9 cellular contexts compared by ENCODE assay signal in the genomic region with DNA sequence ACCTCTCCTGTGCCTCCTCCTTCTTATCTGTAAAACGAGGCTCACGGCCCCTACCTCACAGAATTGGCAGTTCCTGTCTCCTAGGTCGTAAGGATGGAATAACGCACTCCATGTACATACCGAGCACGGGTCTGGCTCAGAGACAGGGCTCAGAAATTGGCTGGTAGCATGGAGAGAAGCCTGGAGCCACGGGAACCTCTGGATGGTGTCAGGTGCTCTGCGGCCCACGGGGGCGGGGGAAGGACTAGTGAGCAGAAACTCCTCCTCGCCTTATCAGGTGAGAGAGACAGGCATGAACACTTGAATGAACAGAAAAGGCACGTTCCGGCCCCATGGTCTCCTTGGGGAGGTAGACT. TPM values are rescaled to one million over a fixed set of nuclear protein-coding genes. Genes with fewer than 3 reads are reported as not detected.
DNase-seq lines count a peak whose midpoint lies in the region; ATAC-seq, FAIRE-seq and TF ChIP-seq lines count a peak whose summit lies in the region.
"Had no signal": no experiment of that assay in that cellular context is flagged by ENCODE, and none has a peak within 500 bp of the region (broad histone marks: within the 10 kb centered on the region; RNA-seq: fewer than 3 reads in every experiment).

No MANE protein-coding gene starts in this region.

- POLR2A ChIA-PET in HepG2 (lab: Yijun Ruan, JAX): interaction anchor here (0.7 to 2.6 kb wide), 9 partner anchors 41 to 358 kb away, joined by 4 to 13 read pairs (median 6); partner anchors contain the start of gene CPEB4

- peak overlapping the region in 1 of 2 donors; percentile 41 for H3K27ac ChIP-seq in breast epithelium
- H3K27ac ChIP-seq in HepG2 (ENCODE audit: extremely low read length, insufficient read depth, low read length): no peak overlapping the region
- no peak overlapping the region for H3K27ac ChIP-seq in tibial artery
- H3K27ac ChIP-seq: epithelial cell of prostate had no signal

- no peaks in the 10 kb centered on the region for H3K79me2 ChIP-seq in HepG2 (ENCODE audit: insufficient read depth, low read length)

- TF ChIP-seq RAD21 in HepG2 (CRISPR knock-in tag; IDR thresholded peaks at IDR 0.05): no peak

- intact Hi-C loops in breast epithelium (cut with DNase I; ENCODE audit: low total_unique reads) (no loop called here), HepG2 (cut with micrococcal nuclease; ENCODE audit: unreplicated experiment) (loop anchor here (1.0 kb wide), 4 partner anchors 82 to 354 kb away; no protein-coding TSS in a partner anchor), tibial artery (cut with DNase I; ENCODE audit: low total_unique reads) (loop anchor here (2.0 to 5.0 kb wide), 3 partner anchors 46 to 357 kb away; partner anchors contain the start of genes BOD1 and CPEB4)

- no peaks in the 10 kb centered on the region for H4K20me1 ChIP-seq in HepG2 (ENCODE audit: insufficient read depth, low read length)

- FAIRE-seq in HepG2 (lab: Jason Lieb, UNC): no peak

- TF ChIP-seq EP300 in HepG2 (IDR thresholded peaks at IDR 0.05; ENCODE audit: low read depth in 2 of 2, low read length in 2 of 2): no peak
- TF ChIP-seq EP300 in HepG2 (CRISPR knock-in tag; IDR thresholded peaks at IDR 0.05; ENCODE audit: borderline replicate concordance): no peak

- CTCF ChIA-PET in HepG2 (lab: Yijun Ruan, JAX; ENCODE audit: low intra/inter-chr PET ratio, low total read pairs): interaction anchor here (1.1 to 2.1 kb wide), 2 partner anchors 80 to 354 kb away, joined by 3 to 23 read pairs; no protein-coding TSS in a partner anchor

- H3K36me3 ChIP-seq in breast epithelium (no peaks in the 10 kb centered on the region), HepG2 (replicated peaks in 1 of 2; ENCODE audit: control insufficient read depth in 1 of 2, insufficient read depth in 2 of 2, low read length in 2 of 2) (no peaks in the 10 kb centered on the region), tibial artery (no peaks in the 10 kb centered on the region)

- 23% methylated on average over 10 of the region's 13 CpGs for WGBS in HepG2 (ENCODE audit: low lambda C conversion rate)

- peak overlapping the region; percentile 62 for H3K9ac ChIP-seq in HepG2 (ENCODE audit: insufficient read depth, low read depth, low read length)

- H3K27me3 ChIP-seq in breast epithelium (no peaks in the 10 kb centered on the region), HepG2 (ENCODE audit: control insufficient read depth in 1 of 2, insufficient read depth in 2 of 2, low read length in 2 of 2) (no peaks in the 10 kb centered on the region), tibial artery (no peaks in the 10 kb centered on the region)

- peak overlapping the region; percentile 61 for H2AFZ ChIP-seq in HepG2 (ENCODE audit: low read length)

- H3K4me3 ChIP-seq in LNCaP clone FGC (ENCODE audit: low read depth, low read length) (peak overlapping the region; percentile 41), breast epithelium (peak overlapping the region; percentile 34 to 63 (median 49)), HepG2 (replicated peaks in 1 of 3; ENCODE audit: insufficient read depth in 1 of 3, low read depth in 2 of 3, low read length in 3 of 3) (peak overlapping the region; percentile 65 to 74 (median 65)), tibial artery (peak overlapping the region; percentile 42 to 49)

- no peak for TF ChIP-seq POLR2A in breast epithelium (IDR thresholded peaks at IDR 0.05)
- no peak for TF ChIP-seq POLR2A in HepG2 (IDR thresholded peaks at IDR 0.05; ENCODE audit: insufficient read depth in 1 of 2, low read depth in 2 of 2, low read length in 2 of 2)

- H3K9me3 ChIP-seq in breast epithelium: no peaks in the 10 kb centered on the region
- H3K9me3 ChIP-seq in HepG2 (ENCODE audit: low read length): no peaks in the 10 kb centered on the region
- no peaks in the 10 kb centered on the region for H3K9me3 ChIP-seq in tibial artery

- no peaks in the 10 kb centered on the region for H3K4me1 ChIP-seq in breast epithelium
- H3K4me1 ChIP-seq in HepG2 (ENCODE audit: insufficient read depth, low read length): peaks cover 67% of the 10 kb centered on the region
- peaks cover 0 to 19% (median 9%) of the 10 kb centered on the region in 4 donors for H3K4me1 ChIP-seq in tibial artery

- in situ Hi-C loops in HepG2 (cut with HindIII; ENCODE audit: extremely low pct_ligation_motif_present, low pct_unique_long_range_greater_than_20kb): loop anchor here (5.0 to 25.0 kb wide), 3 partner anchors 81 to 356 kb away; partner anchors contain the start of gene BOD1

- TF ChIP-seq CTCF in LNCaP clone FGC (IDR thresholded peaks at IDR 0.05; ENCODE audit: control insufficient read depth, extremely low read depth, insufficient read depth) (no peak), breast epithelium (IDR thresholded peaks at IDR 0.05) (no peak), HepG2 (CRISPR knock-in tag; IDR thresholded peaks at IDR 0.05) (no peak), tibial artery (IDR thresholded peaks at IDR 0.05) (no peak)

- DNase-seq in activated naive CD4-positive, alpha-beta T cell treated with Interleukin-2 at 50 U/mL for 16 hours: peak; percentile 23
- DNase-seq in activated naive CD4-positive, alpha-beta T cell treated with anti-CD3 and anti-CD28 coated beads, Interleukin-2, amount 50 U/mL, for 16 hours: no peak
- DNase-seq in LNCaP clone FGC (ENCODE audit: low read depth) (no peak), breast epithelium (ENCODE audit: low spot score in 2 of 2) (no peak), HepG2 (ENCODE audit: low spot score) (no peak), tibial artery (no peak), occipital lobe (lab: John Stamatoyannopoulos, UW) (no peak), NOMO-1 treated with DMSO at 0.1 percent for 48 hours (lab: John Stamatoyannopoulos, UW; ENCODE audit: unreplicated experiment) (no peak)

- H3K4me2 ChIP-seq in HepG2 (ENCODE audit: low read depth, low read length): peak overlapping the region; percentile 94

- ATAC-seq in HepG2: peak; percentile 46

- no TSS peak for BruUV-seq in HepG2 (replicated peaks; lab: Mats Ljungman, UMichigan)

TF ChIP-seq in HepG2, 621 proteins besides CTCF, POLR2A, EP300 and RAD21 (continues in another document):
- TF ChIP-seq HDAC1 (CRISPR knock-in tag; IDR thresholded peaks at IDR 0.05): 0 out of 2 replicates have a peak, but pooled peaks have one; percentile 3
- TF ChIP-seq NONO (IDR thresholded peaks at IDR 0.05): no peak
- TF ChIP-seq NONO (CRISPR knock-in tag; conservative IDR thresholded peaks at IDR 0.05): no peak
- TF ChIP-seq, protein P1, sequence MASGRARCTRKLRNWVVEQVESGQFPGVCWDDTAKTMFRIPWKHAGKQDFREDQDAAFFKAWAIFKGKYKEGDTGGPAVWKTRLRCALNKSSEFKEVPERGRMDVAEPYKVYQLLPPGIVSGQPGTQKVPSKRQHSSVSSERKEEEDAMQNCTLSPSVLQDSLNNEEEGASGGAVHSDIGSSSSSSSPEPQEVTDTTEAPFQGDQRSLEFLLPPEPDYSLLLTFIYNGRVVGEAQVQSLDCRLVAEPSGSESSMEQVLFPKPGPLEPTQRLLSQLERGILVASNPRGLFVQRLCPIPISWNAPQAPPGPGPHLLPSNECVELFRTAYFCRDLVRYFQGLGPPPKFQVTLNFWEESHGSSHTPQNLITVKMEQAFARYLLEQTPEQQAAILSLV (CRISPR knock-in tag; IDR thresholded peaks at IDR 0.05; ENCODE audit: borderline replicate concordance): 0 out of 2 replicates have a peak, but pooled peaks have one; percentile 14
- no peak for TF ChIP-seq JUN (CRISPR knock-in tag; IDR thresholded peaks at IDR 0.05)
- TF ChIP-seq FOSL1 (CRISPR knock-in tag; IDR thresholded peaks at IDR 0.05; ENCODE audit: borderline replicate concordance): no peak
- no peak for TF ChIP-seq ZNF180 (CRISPR knock-in tag; IDR thresholded peaks at IDR 0.05; ENCODE audit: borderline replicate concordance, low read depth)
- TF ChIP-seq DMAP1 (CRISPR knock-in tag; IDR thresholded peaks at IDR 0.05): 0 out of 2 replicates have a peak, but pooled peaks have one; percentile 14
- 0 out of 2 replicates have a peak, but pooled peaks have one; percentile 50 for TF ChIP-seq DNMT3B (CRISPR knock-in tag; conservative IDR thresholded peaks at IDR 0.05)
- no peak for TF ChIP-seq CCDC6 (CRISPR knock-in tag; IDR thresholded peaks at IDR 0.05)
- 0 out of 2 replicates have a peak, but pooled peaks have one; percentile 20 for TF ChIP-seq ZNF678 (CRISPR knock-in tag; IDR thresholded peaks at IDR 0.05)
- TF ChIP-seq NFKBIZ (CRISPR knock-in tag; IDR thresholded peaks at IDR 0.05): no peak

RNA-seq across cellular contexts. Expression of gene C5orf47, which starts 15.4 kb away (rescaled TPM):
- not detected for total RNA-seq in breast epithelium
- not detected in 2 replicates for total RNA-seq in HepG2 (2016; rRNA removed; fragmentation: Illumina TruSeq; extraction: Trizol)
- not detected in 2 replicates for total RNA-seq in HepG2 (2016; cell fraction: cytosol; rRNA removed; fragmentation: Illumina TruSeq; extraction: Trizol; ENCODE audit: low read depth)
- not detected in 2 replicates for total RNA-seq in HepG2 (2016; cell fraction: insoluble cytoplasmic fraction; rRNA removed; fragmentation: Illumina TruSeq; extraction: Trizol)
- total RNA-seq in HepG2 (2016; cell fraction: membrane; rRNA removed; fragmentation: Illumina TruSeq; extraction: Trizol): not detected in 2 replicates
- total RNA-seq in HepG2 (2016; cell fraction: nucleus; rRNA removed; fragmentation: Illumina TruSeq; extraction: Trizol): not detected in 2 replicates
- 0.04 TPM in 1 of 2 replicates, not detected in the other for polyA plus RNA-seq in HepG2 (2011; rRNA removed)
- polyA plus RNA-seq in HepG2 (2011; cell fraction: cytosol; rRNA removed): 0.06 TPM in 1 of 2 replicates, not detected in the other
- polyA plus RNA-seq in HepG2 (2011; cell fraction: nucleus; rRNA removed): not detected in 2 replicates
- polyA plus RNA-seq in HepG2 (2012): 0.05 and 0.20 TPM in 2 replicates
- not detected in 2 replicates for polyA plus RNA-seq in HepG2 (2016; cell fraction: cytosol; fragmentation: Illumina TruSeq; extraction: Trizol; ENCODE audit: low read depth)
- polyA plus RNA-seq in HepG2 (2016; cell fraction: insoluble cytoplasmic fraction; fragmentation: Illumina TruSeq; extraction: Trizol; ENCODE audit: low read depth): not detected in 2 replicates
- polyA plus RNA-seq in HepG2 (2016; cell fraction: membrane; fragmentation: Illumina TruSeq; extraction: Trizol; ENCODE audit: low read depth): 0.08 TPM in 1 of 2 replicates, not detected in the other
- polyA plus RNA-seq in HepG2 (2016; cell fraction: nucleus; fragmentation: Illumina TruSeq; extraction: Trizol; ENCODE audit: insufficient read depth, low read depth): not detected in 2 replicates
- polyA minus RNA-seq in HepG2 (2011; rRNA and poly(A)+ RNA removed; ENCODE audit: low replicate concordance): 0.06 TPM in 1 of 2 replicates, not detected in the other
- polyA minus RNA-seq in HepG2 (2011; cell fraction: cytosol; rRNA and poly(A)+ RNA removed): not detected in 2 replicates
- 0.26 TPM in 1 of 2 replicates, not detected in the other for polyA minus RNA-seq in HepG2 (2011; cell fraction: nucleus; rRNA and poly(A)+ RNA removed)
- total RNA-seq in occipital lobe: 0.16 TPM
